27 cellular contexts compared by ENCODE assay signal in genomic region chr3:54955941-54956340, GRCh38. TPM values are rescaled to one million over a fixed set of nuclear protein-coding genes. Genes with fewer than 3 reads are reported as not detected.
"Had no signal": no experiment of that assay in that cellular context is flagged by ENCODE, and none has a peak within 500 bp of the region (broad histone marks: within the 10 kb centered on the region; RNA-seq: fewer than 3 reads in every experiment).

No MANE protein-coding gene starts in this region.

- H3K36me3 ChIP-seq: ascending aorta, SJSA1 had no signal

- H3K27ac Mint-ChIP-seq: activated B cell treated with CpG ODN at 0.5 μM for 24 hours; activated CD4-positive, alpha-beta memory T cell treated with anti-CD3 and anti-CD28 coated beads for 36 hours; activated CD4-positive, alpha-beta T cell treated with anti-CD3 and anti-CD28 coated beads, Interleukin-2, amount 10 ng/mL, durations not matched to agents 7 days and 5 days; activated naive CD4-positive, alpha-beta T cell treated with anti-CD3 and anti-CD28 coated beads, Interleukin-2, amount 50 U/mL, for 72 hours; activated naive CD8-positive, alpha-beta T cell treated with anti-CD3 and anti-CD28 coated beads, Interleukin-2, amount 50 U/mL, for 24 hours; T-helper 17 cell had no signal

- ATAC-seq: activated naive CD4-positive, alpha-beta T cell treated with anti-CD3 and anti-CD28 coated beads, Interleukin-2, amount 50 U/mL, for 72 hours; activated naive CD8-positive, alpha-beta T cell treated with anti-CD3 and anti-CD28 coated beads, Interleukin-2, amount 50 U/mL, for 24 hours; activated T-cell treated with anti-CD3 and anti-CD28 coated beads, Interleukin-2, amount 50 U/mL, for 4 hours; body of pancreas; T-helper 17 cell had no signal

- FAIRE-seq: bronchial epithelial cell, RCC 7860 had no signal

- H3K9me3 ChIP-seq: ascending aorta, body of pancreas, SJSA1 had no signal

- H3K4me3 Mint-ChIP-seq: activated B cell treated with CpG ODN at 0.5 μM for 24 hours; activated CD4-positive, alpha-beta memory T cell treated with anti-CD3 and anti-CD28 coated beads for 36 hours; activated CD4-positive, alpha-beta T cell treated with anti-CD3 and anti-CD28 coated beads, Interleukin-2, amount 10 ng/mL, durations not matched to agents 7 days and 5 days; activated naive CD8-positive, alpha-beta T cell treated with anti-CD3 and anti-CD28 coated beads, Interleukin-2, amount 50 U/mL, for 24 hours; activated T-cell treated with anti-CD3 and anti-CD28 coated beads, Interleukin-2, amount 50 U/mL, for 4 hours; T-helper 17 cell had no signal

- H3K27me3 ChIP-seq: ascending aorta, body of pancreas, SJSA1 had no signal

- DNase-seq: activated B cell treated with CpG ODN at 0.5 μM for 24 hours; activated CD4-positive, alpha-beta memory T cell treated with anti-CD3 and anti-CD28 coated beads for 36 hours; activated CD4-positive, alpha-beta T cell treated with anti-CD3 and anti-CD28 coated beads, Interleukin-2, amount 10 ng/mL, durations not matched to agents 7 days and 5 days; activated CD8-positive, alpha-beta memory T cell treated with anti-CD3 and anti-CD28 coated beads for 24 hours; activated effector memory CD4-positive, alpha-beta T cell treated with anti-CD3 and anti-CD28 coated beads, Interleukin-2, amount 50 U/mL, for 16 hours; activated naive CD4-positive, alpha-beta T cell treated with Interleukin-2 at 50 U/mL for 16 hours; activated naive CD8-positive, alpha-beta T cell treated with anti-CD3 and anti-CD28 coated beads, Interleukin-2, amount 50 U/mL, for 24 hours; activated T-cell treated with anti-CD3 and anti-CD28 coated beads, Interleukin-2, amount 50 U/mL, for 4 hours; amniotic stem cell; body of pancreas; MM.1S; NCI-H1105; NCI-H1436; NCI-H1694 treated with DMSO at 0.1 percent for 48 hours; NCI-H2029 treated with DMSO at 0.1 percent for 48 hours; NCI-H345; NCI-H510A; NCI-H526 treated with DMSO at 0.1 percent for 48 hours; NCI-H82; SHP77; T-helper 17 cell; T-helper 9 cell had no signal

- H3K4me3 ChIP-seq: ascending aorta, body of pancreas, SJSA1 had no signal

- H3K27ac ChIP-seq: ascending aorta, body of pancreas, SJSA1 had no signal

- H3K36me3 Mint-ChIP-seq: activated CD4-positive, alpha-beta memory T cell treated with anti-CD3 and anti-CD28 coated beads for 36 hours; activated naive CD4-positive, alpha-beta T cell treated with anti-CD3 and anti-CD28 coated beads, Interleukin-2, amount 50 U/mL, for 72 hours had no signal

- H3K9me3 Mint-ChIP-seq: activated B cell treated with CpG ODN at 0.5 μM for 24 hours; activated CD4-positive, alpha-beta memory T cell treated with anti-CD3 and anti-CD28 coated beads for 36 hours; activated CD4-positive, alpha-beta T cell treated with anti-CD3 and anti-CD28 coated beads, Interleukin-2, amount 10 ng/mL, durations not matched to agents 7 days and 5 days; activated naive CD8-positive, alpha-beta T cell treated with anti-CD3 and anti-CD28 coated beads, Interleukin-2, amount 50 U/mL, for 24 hours; activated T-cell treated with anti-CD3 and anti-CD28 coated beads, Interleukin-2, amount 50 U/mL, for 4 hours had no signal

- H3K27me3 Mint-ChIP-seq: activated B cell treated with CpG ODN at 0.5 μM for 24 hours; activated CD4-positive, alpha-beta memory T cell treated with anti-CD3 and anti-CD28 coated beads for 36 hours; activated CD4-positive, alpha-beta T cell treated with anti-CD3 and anti-CD28 coated beads, Interleukin-2, amount 10 ng/mL, durations not matched to agents 7 days and 5 days; activated naive CD8-positive, alpha-beta T cell treated with anti-CD3 and anti-CD28 coated beads, Interleukin-2, amount 50 U/mL, for 24 hours; T-helper 17 cell had no signal

- H3K4me1 ChIP-seq: ascending aorta, body of pancreas had no signal

- H3K4me1 Mint-ChIP-seq: activated B cell treated with CpG ODN at 0.5 μM for 24 hours; activated CD4-positive, alpha-beta T cell treated with anti-CD3 and anti-CD28 coated beads, Interleukin-2, amount 10 ng/mL, durations not matched to agents 7 days and 5 days; activated naive CD8-positive, alpha-beta T cell treated with anti-CD3 and anti-CD28 coated beads, Interleukin-2, amount 50 U/mL, for 24 hours; T-helper 17 cell had no signal

RNA-seq across cellular contexts. Expression of gene LRTM1, which starts 28.1 kb away (rescaled TPM):
- total RNA-seq: activated B cell treated with CpG ODN at 0.5 μM for 24 hours; activated CD4-positive, alpha-beta memory T cell treated with anti-CD3 and anti-CD28 coated beads for 36 hours; activated CD4-positive, alpha-beta T cell treated with anti-CD3 and anti-CD28 coated beads, Interleukin-2, amount 10 ng/mL, durations not matched to agents 7 days and 5 days; activated naive CD4-positive, alpha-beta T cell treated with anti-CD3 and anti-CD28 coated beads, Interleukin-2, amount 50 U/mL, for 72 hours; activated T-cell treated with anti-CD3 and anti-CD28 coated beads, Interleukin-2, amount 50 U/mL, for 4 hours; ascending aorta; body of pancreas; bronchial epithelial cell; SJSA1; T-helper 17 cell had no signal
